ENCODE assay signal across 14 cellular contexts in genomic region chr14:68956728-68957127, GRCh38. TPM values are rescaled to one million over a fixed set of nuclear protein-coding genes. Genes with fewer than 3 reads are reported as not detected.
DNase-seq lines count a peak whose midpoint lies in the region; ATAC-seq and TF ChIP-seq lines count a peak whose summit lies in the region.
"Had no signal": no experiment of that assay in that cellular context is flagged by ENCODE, and none has a peak within 500 bp of the region (broad histone marks: within the 10 kb centered on the region; RNA-seq: fewer than 3 reads in every experiment).

No MANE protein-coding gene starts in this region.

- H3K9me1 ChIP-seq in IMR-90 (ENCODE audit: insufficient read depth, low read length), result peaks cover 39% of the 10 kb centered on the region

- H3K27me3 Mint-ChIP-seq in endodermal cell (ENCODE audit: insufficient read depth) (no peaks in the 10 kb centered on the region), osteocyte (ENCODE audit: unreplicated experiment) (no peaks in the 10 kb centered on the region)

- no CpG with 5 or more reads among the region's 3 CpGs for WGBS in IMR-90 (ENCODE audit: extremely low coverage in 2 of 2, insufficient read length in 1 of 2), 2 experiments
- WGBS in endodermal cell (ENCODE audit: insufficient coverage in 1 of 2, insufficient read length in 1 of 2), 2 experiments, result 88 to 100% methylated on average over 1 to 3 of the region's 3 CpGs

- no peaks in the 10 kb centered on the region for H3K9me3 ChIP-seq in IMR-90 (ENCODE audit: control insufficient read depth, insufficient read depth, low read length)
- H3K9me3 ChIP-seq in endodermal cell (ENCODE audit: control insufficient read depth, low read length), result no peaks in the 10 kb centered on the region

- no peak overlapping the region for H3K4me3 Mint-ChIP-seq in endodermal cell
- H3K4me3 Mint-ChIP-seq in osteocyte (ENCODE audit: unreplicated experiment), result peak overlapping the region; percentile 19
- H3K4me3 Mint-ChIP-seq: GM23338 had no signal

- peaks cover 58% of the 10 kb centered on the region for H3K4me1 ChIP-seq in IMR-90 (ENCODE audit: control insufficient read depth, insufficient read depth, low read length)
- H3K4me1 ChIP-seq in endodermal cell (ENCODE audit: control insufficient read depth, insufficient read depth, low read length), result peaks cover 7% of the 10 kb centered on the region

- no peak for TF ChIP-seq RAD21 in IMR-90 (IDR thresholded peaks at IDR 0.05; ENCODE audit: low read length)

- H3K36me3 ChIP-seq in IMR-90 (ENCODE audit: control insufficient read depth, insufficient read depth, low read length) (peaks cover 35% of the 10 kb centered on the region), endodermal cell (ENCODE audit: control insufficient read depth, insufficient read depth, low read length) (peaks cover 70% of the 10 kb centered on the region)

- no peak overlapping the region for H3K56ac ChIP-seq in IMR-90 (ENCODE audit: extremely low read depth, insufficient read depth, low read length)

- no peak overlapping the region for H4K5ac ChIP-seq in IMR-90 (ENCODE audit: low read depth, low read length)

- H3K27me3 ChIP-seq in IMR-90 (ENCODE audit: control insufficient read depth, insufficient read depth, low read length), result no peaks in the 10 kb centered on the region
- H3K27me3 ChIP-seq in endodermal cell (ENCODE audit: control insufficient read depth, insufficient read depth, low read length, poor library complexity, severe bottlenecking), result no peaks in the 10 kb centered on the region

- peak overlapping the region; percentile 34 for H3K4me3 ChIP-seq in AG10803 (ENCODE audit: low read length)
- H3K4me3 ChIP-seq in IMR-90 (ENCODE audit: insufficient read depth, low read depth, low read length), result no peak overlapping the region
- H3K4me3 ChIP-seq in endodermal cell (ENCODE audit: low read length), result no peak overlapping the region
- H3K4me3 ChIP-seq: GM23338 had no signal

- H2AFZ ChIP-seq in IMR-90 (replicated peaks; ENCODE audit: low read length, poor library complexity), result no peak overlapping the region
- H2AFZ ChIP-seq: GM23338 had no signal

- H4K20me1 ChIP-seq in IMR-90 (ENCODE audit: insufficient read depth, low read length), result peaks cover 99% of the 10 kb centered on the region

- H3K14ac ChIP-seq in IMR-90 (replicated peaks; ENCODE audit: low read depth, low read length), result peak overlapping the region; percentile 31; the same call in 1 of the 2 replicates

- H2AK5ac ChIP-seq in IMR-90 (ENCODE audit: low read depth, low read length), result no peak overlapping the region

- POLR2A ChIA-PET in IMR-90 (lab: Charles Lee; ENCODE audit: unreplicated experiment), result interaction anchor here (0.6 to 0.8 kb wide), 2 partner anchors 13 to 880 kb away, joined by 3 to 6 read pairs; no protein-coding TSS in a partner anchor

- H2BK5ac ChIP-seq in IMR-90 (ENCODE audit: low read depth, low read length, poor library complexity, severe bottlenecking), result peak overlapping the region; percentile 7

- ATAC-seq in IMR-90 (ENCODE audit: low read depth) (no peak), GM18519 (IDR thresholded peaks at IDR 0.05; ENCODE audit: low FRiP score, unreplicated experiment) (no peak)
- ATAC-seq: GM23338 had no signal

- H3K4me2 ChIP-seq in IMR-90 (ENCODE audit: low read depth, low read length), result 0 out of 2 replicates have a peak overlapping the region, but pooled peaks have one; percentile 6
- H3K4me2 ChIP-seq: GM23338 had no signal

- CTCF ChIA-PET in IMR-90 (lab: Yijun Ruan, JAX), result no interaction called here

- 0 out of 2 replicates have a peak overlapping the region, but pooled peaks have one; percentile 0 for H3K4ac ChIP-seq in IMR-90 (ENCODE audit: low read depth, low read length)

- peaks cover 51% of the 10 kb centered on the region for H3K4me1 Mint-ChIP-seq in endodermal cell
- peaks cover 86% of the 10 kb centered on the region for H3K4me1 Mint-ChIP-seq in osteocyte (ENCODE audit: unreplicated experiment)

- dilution Hi-C loops in IMR-90 (cut with HindIII; ENCODE audit: low sequenced_read_pairs, unreplicated experiment), result no loop called here

- intact Hi-C loops in IMR-90 (cut with micrococcal nuclease), result no loop called here

- no peak overlapping the region for H2BK20ac ChIP-seq in IMR-90 (ENCODE audit: low read depth, low read length)

- H2AK9ac ChIP-seq in IMR-90 (replicated peaks; ENCODE audit: low read depth, low read length, poor library complexity), result no peak overlapping the region

- peak; percentile 94 for DNase-seq in AG10803 (ENCODE audit: low read depth)
- DNase-seq in IMR-90, result no peak
- DNase-seq in endodermal cell, result no peak
- no peak for DNase-seq in osteocyte (ENCODE audit: extremely low spot score, unreplicated experiment)
- no peak for DNase-seq in NCI-H187 (lab: John Stamatoyannopoulos, UW)
- no peak for DNase-seq in mucosa of gallbladder (ENCODE audit: low spot score)
- no peak for DNase-seq in HT-29 (ENCODE audit: low spot score)
- DNase-seq: activated effector memory CD4-positive, alpha-beta T cell treated with Interleukin-2 at 50 U/mL for 16 hours; head of caudate nucleus; NCI-H146; nucleus accumbens; SW 1271 had no signal

- no peak overlapping the region for H4K91ac ChIP-seq in IMR-90 (ENCODE audit: insufficient read depth, low read depth, low read length)

- in situ Hi-C loops in IMR-90 (cut with MboI; ENCODE audit: low sequenced_read_pairs), result no loop called here

- no peak overlapping the region for H4K8ac ChIP-seq in IMR-90 (ENCODE audit: low read depth in 2 of 2, low read length in 2 of 2)

- TF ChIP-seq POLR2A in IMR-90 (IDR thresholded peaks at IDR 0.05; ENCODE audit: low read depth, low read length), result no peak

- H3K9me3 Mint-ChIP-seq in endodermal cell, result no peaks in the 10 kb centered on the region
- H3K9me3 Mint-ChIP-seq in osteocyte (ENCODE audit: unreplicated experiment), result no peaks in the 10 kb centered on the region
- H3K9me3 Mint-ChIP-seq: GM23338 had no signal

- no peak overlapping the region for H3K18ac ChIP-seq in IMR-90 (ENCODE audit: low read depth, low read length)

- H3K27ac ChIP-seq in IMR-90 (ENCODE audit: insufficient read depth, low read length) (peak overlapping the region; percentile 5; the same call in 1 of the 2 replicates), endodermal cell (ENCODE audit: low read depth, low read length) (no peak overlapping the region)

- H3K27ac Mint-ChIP-seq in endodermal cell (peak overlapping the region; percentile 72), osteocyte (ENCODE audit: unreplicated experiment) (peak overlapping the region; percentile 88)
- H3K27ac Mint-ChIP-seq: GM23338 had no signal

- no peak overlapping the region for H3K23ac ChIP-seq in IMR-90 (ENCODE audit: low read depth, low read length)

- TF ChIP-seq CTCF in AG10803 (conservative IDR thresholded peaks at IDR 0.05; ENCODE audit: low read length), result no peak
- TF ChIP-seq CTCF in IMR-90 (conservative IDR thresholded peaks at IDR 0.05; ENCODE audit: low read depth, low read length), result no peak
- no peak for TF ChIP-seq CTCF in endodermal cell (conservative IDR thresholded peaks at IDR 0.05)
- TF ChIP-seq CTCF in osteocyte (IDR thresholded peaks at IDR 0.05), result no peak

- H3K36me3 Mint-ChIP-seq in endodermal cell (ENCODE audit: low read depth) (peaks cover 36% of the 10 kb centered on the region), osteocyte (ENCODE audit: unreplicated experiment) (peaks cover 6% of the 10 kb centered on the region)

- H3K79me1 ChIP-seq in IMR-90 (ENCODE audit: low read depth in 1 of 2, low read length in 2 of 2), result peaks cover 0 to 70% of the 10 kb centered on the region in 2 experiments; a peak in 2 of 4 replicates

- H3K9ac ChIP-seq in IMR-90 (ENCODE audit: low read depth, low read length) (no peak overlapping the region), endodermal cell (ENCODE audit: extremely low read depth, low read length, poor library complexity, severe bottlenecking) (no peak overlapping the region)

- H2BK120ac ChIP-seq in IMR-90 (ENCODE audit: low read depth, low read length), result no peak overlapping the region

- no peak overlapping the region for H2BK15ac ChIP-seq in IMR-90 (ENCODE audit: low read depth, low read length)

- no TSS peak for BruUV-seq in IMR-90 (replicated peaks; lab: Mats Ljungman, UMichigan)

TF ChIP-seq in IMR-90, 13 proteins besides CTCF, POLR2A, EP300 and RAD21:
- TF ChIP-seq RFX5 (IDR thresholded peaks at IDR 0.05; ENCODE audit: low read depth, low read length) (no peak), MXI1 (IDR thresholded peaks at IDR 0.05; ENCODE audit: borderline replicate concordance, low read depth, low read length) (no peak), ELK1 (IDR thresholded peaks at IDR 0.05; ENCODE audit: borderline replicate concordance, low read depth, low read length) (no peak), MAFK (IDR thresholded peaks at IDR 0.05; ENCODE audit: low read depth, low read length) (no peak)

RNA-seq across cellular contexts. Expression of gene ACTN1, which starts 22.4 kb away (rescaled TPM):
- total RNA-seq in IMR-90 (2012; rRNA removed) (648 and 684 TPM in 2 replicates), endodermal cell (100 to 1,000 TPM; 190 to 275 TPM), osteocyte (371 and 380 TPM in 2 replicates), mucosa of gallbladder (460 TPM)
- polyA plus RNA-seq in IMR-90 (2012; rRNA removed), result 766 and 895 TPM in 2 replicates
- polyA plus RNA-seq in IMR-90 (2012; cell fraction: cytosol; rRNA removed), result 676 and 750 TPM in 2 replicates
- 1,803 and 1,926 TPM in 2 replicates for polyA plus RNA-seq in IMR-90 (2012; cell fraction: nucleus; rRNA removed; ENCODE audit: low replicate concordance)
- 115 TPM for polyA plus RNA-seq in endodermal cell (2013, experiment 1 of 2)
- polyA plus RNA-seq in endodermal cell (2013, experiment 2 of 2), result 126 TPM
- total RNA-seq in HT-29 (2014; rRNA removed; shearing (Covaris generic)), result 104 and 115 TPM in 2 replicates
